Comparison of ENCODE assay signal across 8 cellular contexts in genomic region chr7:95687759-95688343, GRCh38.
A peak's percentile ranks its signal among the peaks of the same experiment; 100 is the strongest.
DNase-seq lines count a peak whose midpoint lies in the region; ATAC-seq and TF ChIP-seq lines count a peak whose summit lies in the region.

No MANE protein-coding gene starts in this region.

- 10 to 16% methylated on average over 4 of the region's 4 CpGs for WGBS in body of pancreas, 2 donors

- POLR2A ChIA-PET in AG04450 (lab: Yijun Ruan, JAX): no interaction called here

- peak; percentile 37 for ATAC-seq in GM18517 (IDR thresholded peaks at IDR 0.05; ENCODE audit: unreplicated experiment)
- ATAC-seq in body of pancreas: peak; percentile 37
- ATAC-seq in left lung: peak; percentile 28
- ATAC-seq in GM21526 (IDR thresholded peaks at IDR 0.05; ENCODE audit: low FRiP score, unreplicated experiment): no peak
- no peak for ATAC-seq in GM19023 (IDR thresholded peaks at IDR 0.05; ENCODE audit: unreplicated experiment)

- H3K27me3 ChIP-seq in AG04450 (ENCODE audit: control insufficient read depth, insufficient read depth, low read length) (no peaks in the 10 kb centered on the region), body of pancreas (peaks cover 0 to 4% of the 10 kb centered on the region in 2 donors), left lung (no peaks in the 10 kb centered on the region)

- H3K4me3 ChIP-seq in AG04450 (ENCODE audit: low read depth, low read length): no peak overlapping the region
- no peak overlapping the region for H3K4me3 ChIP-seq in body of pancreas
- no peak overlapping the region for H3K4me3 ChIP-seq in left lung

- peak; percentile 37; the same call in 1 of the 2 replicates for TF ChIP-seq CTCF in AG04450 (IDR thresholded peaks at IDR 0.05; ENCODE audit: low read depth, low read length)
- peak in 6 of 7 experiments; percentile 18 to 70 (median 49) for TF ChIP-seq CTCF in body of pancreas (IDR thresholded peaks at IDR 0.05)
- TF ChIP-seq CTCF in left lung (IDR thresholded peaks at IDR 0.05): no peak

- H3K27ac ChIP-seq in AG04450 (ENCODE audit: low read depth, low read length) (no peak overlapping the region), body of pancreas (no peak overlapping the region), left lung (no peak overlapping the region)

- TF ChIP-seq POLR2A in body of pancreas (IDR thresholded peaks at IDR 0.05): no peak

- H3K36me3 ChIP-seq in body of pancreas (replicated peaks in 1 of 2; ENCODE audit: insufficient read depth in 1 of 2, low read depth in 2 of 2) (no peaks in the 10 kb centered on the region), left lung (no peaks in the 10 kb centered on the region)

- DNase-seq in AG04450 (ENCODE audit: low read depth, low spot score) (no peak), NCI-H2171 (lab: John Stamatoyannopoulos, UW) (peak; percentile 8), body of pancreas (peak in 2 of 4 donors; percentile 17 to 35), left lung (no peak), mesenteric fat pad (ENCODE audit: low spot score) (no peak)

- H3K4me1 ChIP-seq in body of pancreas: no peaks in the 10 kb centered on the region
- peaks cover 0 to 10% of the 10 kb centered on the region in 2 donors for H3K4me1 ChIP-seq in left lung

- intact Hi-C loops in body of pancreas (cut with DNase I) (loop anchor here (5.0 kb wide), 2 partner anchors 156 to 176 kb away; no protein-coding TSS in a partner anchor), left lung (cut with DNase I) (loop anchor here (5.0 to 10.0 kb wide), 3 partner anchors 146 to 161 kb away; no protein-coding TSS in a partner anchor)

- H3K9me3 ChIP-seq in AG04450 (ENCODE audit: control insufficient read depth, insufficient read depth, low read length) (no peaks in the 10 kb centered on the region), body of pancreas (no peaks in the 10 kb centered on the region), left lung (no peaks in the 10 kb centered on the region)

- CTCF ChIA-PET in AG04450 (lab: Charles Lee): interaction anchor here (0.5 to 10.6 kb wide), 26 partner anchors 9 to 212 kb away, joined by 3 to 641 read pairs (median 4); no protein-coding TSS in a partner anchor

Comparison
In these comparisons a context has a peak if more than half of its experiments do, and no peak if none do; other contexts are left out.
1. CTCF ChIP-seq: peak in AG04450 (single experiment) and body of pancreas (6 of 7); none in left lung (0 of 2).
2. ATAC-seq: peak in GM18517 (single experiment), body of pancreas (single experiment) and left lung (single experiment); none in GM21526 (single experiment) and GM19023 (single experiment).